In genomic region chr2:69789129-69789528, GRCh38 we compare ENCODE assay signal across 8 cellular contexts. TPM values are rescaled to one million over a fixed set of nuclear protein-coding genes. Genes with fewer than 3 reads are reported as not detected.
DNase-seq lines count a peak whose midpoint lies in the region; ATAC-seq, FAIRE-seq and TF ChIP-seq lines count a peak whose summit lies in the region.

No MANE protein-coding gene starts in this region.

- peak overlapping the region; percentile 18 for H3K27ac ChIP-seq in stomach smooth muscle (ENCODE audit: low read length)

- no peaks in the 10 kb centered on the region for H3K27me3 ChIP-seq in stomach smooth muscle (ENCODE audit: control insufficient read depth in 1 of 2, insufficient read depth in 2 of 2, low read length in 2 of 2)

- TF ChIP-seq CTCF in fibroblast of villous mesenchyme (IDR thresholded peaks at IDR 0.05; ENCODE audit: insufficient read depth, low read depth, low read length) = no peak

- no peaks in the 10 kb centered on the region for H3K9me3 ChIP-seq in stomach smooth muscle (ENCODE audit: control insufficient read depth in 2 of 2, low read length in 2 of 2)

- no peak overlapping the region for H3K9ac ChIP-seq in stomach smooth muscle (ENCODE audit: low read length in 2 of 2)

- peak; percentile 96 for FAIRE-seq in HTR-8/SVneo (lab: Jason Lieb, UNC)

- H3K4me3 ChIP-seq in fibroblast of villous mesenchyme (ENCODE audit: low read depth, low read length) (no peak overlapping the region), stomach smooth muscle (ENCODE audit: low read length in 2 of 2) (no peak overlapping the region)

- peak; percentile 69 for DNase-seq in HTR-8/SVneo (ENCODE audit: insufficient read length, low spot score)
- DNase-seq in fibroblast of villous mesenchyme (ENCODE audit: low read depth) = peak; percentile 84
- DNase-seq in HEK293T (ENCODE audit: extremely low spot score) = no peak

- peaks cover 12% of the 10 kb centered on the region for H3K4me1 ChIP-seq in stomach smooth muscle (ENCODE audit: control insufficient read depth, insufficient read depth, low read length)

- CTCF ChIA-PET in HEK293T (lab: Yijun Ruan, JAX) = interaction anchor here (0.6 to 1.6 kb wide), 3 partner anchors 44 to 64 kb away, joined by 3 to 9 read pairs (median 6); no protein-coding TSS in a partner anchor

- H3K36me3 ChIP-seq in stomach smooth muscle (ENCODE audit: control insufficient read depth in 2 of 2, insufficient read depth in 2 of 2, low read length in 2 of 2) = peaks cover 4 to 5% of the 10 kb centered on the region in 2 donors

- POLR2A ChIA-PET in HEK293T (lab: Yijun Ruan, JAX) = no interaction called here

- ATAC-seq in GM19023 (IDR thresholded peaks at IDR 0.05; ENCODE audit: unreplicated experiment) = peak; percentile 51
- no peak for ATAC-seq in HG03457 (IDR thresholded peaks at IDR 0.05; ENCODE audit: unreplicated experiment)
- ATAC-seq in HG02678 (IDR thresholded peaks at IDR 0.05; ENCODE audit: unreplicated experiment) = no peak
- no peak for ATAC-seq in GM18907 (IDR thresholded peaks at IDR 0.05; ENCODE audit: unreplicated experiment)

TF ChIP-seq in HEK293T, 16 proteins besides CTCF, POLR2A, EP300 and RAD21:
- no peak for TF ChIP-seq NFRKB (IDR thresholded peaks at IDR 0.05)
- no peak for TF ChIP-seq ZNF384 (IDR thresholded peaks at IDR 0.05)
- no peak for TF ChIP-seq BHLHE40 (IDR thresholded peaks at IDR 0.05; ENCODE audit: borderline replicate concordance)
- no peak for TF ChIP-seq L3MBTL2 (conservative IDR thresholded peaks at IDR 0.05)
- TF ChIP-seq SUZ12 (IDR thresholded peaks at IDR 0.05) = no peak
- TF ChIP-seq SP1 (IDR thresholded peaks at IDR 0.05) = no peak
- TF ChIP-seq CTBP1 (IDR thresholded peaks at IDR 0.05; ENCODE audit: borderline replicate concordance) = no peak
- TF ChIP-seq FOXK2 (IDR thresholded peaks at IDR 0.05) = no peak
- no peak for TF ChIP-seq PKNOX1 (IDR thresholded peaks at IDR 0.05)
- TF ChIP-seq ARNT (IDR thresholded peaks at IDR 0.05) = no peak

RNA-seq across cellular contexts. Expression of gene GMCL1, which starts 40.3 kb away (rescaled TPM):
- total RNA-seq in fibroblast of villous mesenchyme = 6.8 and 12.5 TPM in 2 replicates

RNA-seq across cellular contexts. Expression of gene ANXA4, which starts 47.2 kb away (rescaled TPM):
- 27.1 and 35.8 TPM in 2 replicates for total RNA-seq in fibroblast of villous mesenchyme
